Comparison of ENCODE assay signal across 8 cellular contexts in genomic region chr9:136882109-136882946, GRCh38.
DNase-seq lines count a peak whose midpoint lies in the region; ATAC-seq and TF ChIP-seq lines count a peak whose summit lies in the region.

No MANE protein-coding gene starts in this region.

- peak overlapping the region; percentile 87 for H3K27ac Mint-ChIP-seq in central memory CD8-positive, alpha-beta T cell (ENCODE audit: low read depth)

- H3K27ac ChIP-seq in muscle layer of duodenum (ENCODE audit: low read length): peak overlapping the region; percentile 75
- H3K27ac ChIP-seq in stomach smooth muscle (ENCODE audit: low read length): peak overlapping the region; percentile 18

- peaks cover 6% of the 10 kb centered on the region for H3K36me3 Mint-ChIP-seq in central memory CD8-positive, alpha-beta T cell (ENCODE audit: insufficient read depth)

- H3K4me3 ChIP-seq in muscle layer of duodenum (ENCODE audit: low read depth in 1 of 2, low read length in 2 of 2) (peak overlapping the region; percentile 37 to 45), stomach smooth muscle (ENCODE audit: low read length in 2 of 2) (peak overlapping the region in 1 of 2 donors; percentile 44)

- DNase-seq in GM10266 (ENCODE audit: extremely low spot score): peak; percentile 88
- peak; percentile 94 for DNase-seq in HPDE6-E6E7 (ENCODE audit: extremely low spot score)
- DNase-seq in activated CD4-positive, CD25-positive, alpha-beta regulatory T cell (lab: John Stamatoyannopoulos, UW): peak; percentile 56 to 73 (median 60)
- DNase-seq in central memory CD8-positive, alpha-beta T cell (ENCODE audit: low spot score in 2 of 2): peak; percentile 53 to 77
- no peak for DNase-seq in NCI-H1930 (lab: John Stamatoyannopoulos, UW)

- no peaks in the 10 kb centered on the region for H3K36me3 ChIP-seq in muscle layer of duodenum (ENCODE audit: control insufficient read depth in 1 of 2, insufficient read depth in 2 of 2, low read length in 2 of 2)
- H3K36me3 ChIP-seq in stomach smooth muscle (ENCODE audit: control insufficient read depth in 2 of 2, insufficient read depth in 2 of 2, low read length in 2 of 2): no peaks in the 10 kb centered on the region

- peak overlapping the region in 1 of 2 donors; percentile 36 for H3K9ac ChIP-seq in stomach smooth muscle (ENCODE audit: low read length in 2 of 2)

- no peaks in the 10 kb centered on the region for H3K9me3 ChIP-seq in muscle layer of duodenum (ENCODE audit: control insufficient read depth in 1 of 2, low read length in 2 of 2)
- H3K9me3 ChIP-seq in stomach smooth muscle (ENCODE audit: control insufficient read depth in 2 of 2, low read length in 2 of 2): no peaks in the 10 kb centered on the region

- peak overlapping the region; percentile 78 for H3K4me3 Mint-ChIP-seq in central memory CD8-positive, alpha-beta T cell

- H3K27me3 Mint-ChIP-seq in central memory CD8-positive, alpha-beta T cell: no peaks in the 10 kb centered on the region

- H3K4me1 Mint-ChIP-seq in central memory CD8-positive, alpha-beta T cell: peaks cover 18% of the 10 kb centered on the region

- no peaks in the 10 kb centered on the region for H3K27me3 ChIP-seq in muscle layer of duodenum (ENCODE audit: low read depth, low read length)
- H3K27me3 ChIP-seq in stomach smooth muscle (ENCODE audit: control insufficient read depth in 1 of 2, insufficient read depth in 2 of 2, low read length in 2 of 2): no peaks in the 10 kb centered on the region

- TF ChIP-seq CTCF in GM10266 (IDR thresholded peaks at IDR 0.05; ENCODE audit: control insufficient read depth, insufficient read depth, low read depth, missing control alignments): no peak

- peaks cover 15 to 24% of the 10 kb centered on the region in 2 donors for H3K4me1 ChIP-seq in muscle layer of duodenum (ENCODE audit: control insufficient read depth in 1 of 2, insufficient read depth in 2 of 2, low read length in 2 of 2)
- peaks cover 30% of the 10 kb centered on the region for H3K4me1 ChIP-seq in stomach smooth muscle (ENCODE audit: control insufficient read depth, insufficient read depth, low read length)

- peak; percentile 61 for ATAC-seq in central memory CD8-positive, alpha-beta T cell (replicated peaks; ENCODE audit: extremely low read depth, poor library complexity, severe bottlenecking)
- ATAC-seq in HG03196 (IDR thresholded peaks at IDR 0.05; ENCODE audit: unreplicated experiment): no peak

- H3K9me3 Mint-ChIP-seq in central memory CD8-positive, alpha-beta T cell: no peaks in the 10 kb centered on the region

Comparison
In these comparisons a context has a peak if more than half of its experiments do, and no peak if none do; other contexts are left out.
1. DNase-seq: peak in GM10266 (single experiment), HPDE6-E6E7 (single experiment), activated CD4-positive, CD25-positive, alpha-beta regulatory T cell (4 of 4) and central memory CD8-positive, alpha-beta T cell (2 of 2); none in NCI-H1930 (0 of 2).